ENCODE assay signal across 8 cellular contexts in genomic region chr9:131238402-131239021, GRCh38. TPM values are rescaled to one million over a fixed set of nuclear protein-coding genes. Genes with fewer than 3 reads are reported as not detected.
A peak's percentile ranks its signal among the peaks of the same experiment; 100 is the strongest.
DNase-seq lines count a peak whose midpoint lies in the region; TF ChIP-seq lines count a peak whose summit lies in the region.

No MANE protein-coding gene starts in this region.

- peaks cover 49% of the 10 kb centered on the region for H3K4me1 Mint-ChIP-seq in activated CD4-positive, alpha-beta T cell treated with anti-CD3 and anti-CD28 coated beads, Interleukin-2, amount 10 ng/mL, durations not matched to agents 7 days and 5 days

- H3K4me1 ChIP-seq in HUES48 (ENCODE audit: control insufficient read depth, insufficient read depth, low read length) (peaks cover 15% of the 10 kb centered on the region), mucosa of stomach (ENCODE audit: control insufficient read depth, insufficient read depth, low read length) (peaks cover 17% of the 10 kb centered on the region)

- peak overlapping the region; percentile 93 for H3K27ac Mint-ChIP-seq in activated CD4-positive, alpha-beta T cell treated with anti-CD3 and anti-CD28 coated beads, Interleukin-2, amount 10 ng/mL, durations not matched to agents 7 days and 5 days

- no peaks in the 10 kb centered on the region for H3K27me3 ChIP-seq in HUES48 (ENCODE audit: control insufficient read depth, insufficient read depth, low read length)
- peaks cover 11% of the 10 kb centered on the region for H3K27me3 ChIP-seq in mucosa of stomach (ENCODE audit: control insufficient read depth, insufficient read depth, low read length)

- H3K9ac ChIP-seq in HUES48 (ENCODE audit: low read depth, low read length) (no peak overlapping the region), mucosa of stomach (ENCODE audit: low read length) (peak overlapping the region; percentile 38)

- H3K27ac ChIP-seq in HUES48 (ENCODE audit: low read depth, low read length), result peak overlapping the region; percentile 32
- no peak overlapping the region; the same call in 1 of the 2 replicates for H3K27ac ChIP-seq in RWPE1

- H3K4me3 ChIP-seq in HUES48 (ENCODE audit: low read depth, low read length), result no peak overlapping the region
- no peak overlapping the region for H3K4me3 ChIP-seq in mucosa of stomach (ENCODE audit: low read length)

- peaks cover 4% of the 10 kb centered on the region for H3K9me3 Mint-ChIP-seq in activated CD4-positive, alpha-beta T cell treated with anti-CD3 and anti-CD28 coated beads, Interleukin-2, amount 10 ng/mL, durations not matched to agents 7 days and 5 days

- H3K36me3 Mint-ChIP-seq in activated CD4-positive, alpha-beta T cell treated with anti-CD3 and anti-CD28 coated beads, Interleukin-2, amount 10 ng/mL, durations not matched to agents 7 days and 5 days (ENCODE audit: low read depth), result peaks cover 29% of the 10 kb centered on the region

- H3K36me3 ChIP-seq in HUES48 (ENCODE audit: control insufficient read depth, insufficient read depth, low read length) (peaks cover 21% of the 10 kb centered on the region), mucosa of stomach (ENCODE audit: control insufficient read depth, insufficient read depth, low read length) (no peaks in the 10 kb centered on the region)

- peak overlapping the region; percentile 60 for H3K4me3 Mint-ChIP-seq in activated CD4-positive, alpha-beta T cell treated with anti-CD3 and anti-CD28 coated beads, Interleukin-2, amount 10 ng/mL, durations not matched to agents 7 days and 5 days

- no peaks in the 10 kb centered on the region for H3K9me3 ChIP-seq in HUES48 (ENCODE audit: control insufficient read depth, insufficient read depth, low read length)
- no peaks in the 10 kb centered on the region for H3K9me3 ChIP-seq in mucosa of stomach (ENCODE audit: control insufficient read depth, low read length)

- no peaks in the 10 kb centered on the region for H3K27me3 Mint-ChIP-seq in activated CD4-positive, alpha-beta T cell treated with anti-CD3 and anti-CD28 coated beads, Interleukin-2, amount 10 ng/mL, durations not matched to agents 7 days and 5 days

- POLR2A ChIA-PET in activated CD4-positive, alpha-beta T cell treated with anti-CD3 and anti-CD28 coated beads, Interleukin-2, amount 10 ng/mL, durations not matched to agents 7 days and 5 days (lab: Charles Lee), result interaction anchor here (1.3 to 2.0 kb wide), 3 partner anchors 14 to 32 kb away, joined by 3 to 9 read pairs (median 5); no protein-coding TSS in a partner anchor
- POLR2A ChIA-PET in RWPE1 (lab: Yijun Ruan, JAX; ENCODE audit: low non-redundant PET), result interaction anchor here (0.6 kb wide), 1 partner anchor 18 kb away, joined by 4 read pairs; no protein-coding TSS in a partner anchor

- DNase-seq in activated CD4-positive, alpha-beta T cell treated with anti-CD3 and anti-CD28 coated beads, Interleukin-2, amount 10 ng/mL, durations not matched to agents 7 days and 5 days, result no peak
- DNase-seq in activated CD4-positive, alpha-beta T cell treated with anti-CD3 and anti-CD28 coated beads for 48 hours, result no peak
- peak; percentile 47 for DNase-seq in cerebellar cortex (ENCODE audit: low spot score)
- no peak for DNase-seq in RWPE1 (ENCODE audit: low spot score)
- no peak for DNase-seq in NCI-H345 treated with DMSO at 0.1 percent for 48 hours (lab: John Stamatoyannopoulos, UW; ENCODE audit: unreplicated experiment)
- no peak for DNase-seq in iPS-NIHi7 (ENCODE audit: extremely low spot score)

- TF ChIP-seq CTCF in RWPE1 (conservative IDR thresholded peaks at IDR 0.05; ENCODE audit: low read depth), result no peak

- CTCF ChIA-PET in activated CD4-positive, alpha-beta T cell treated with anti-CD3 and anti-CD28 coated beads, Interleukin-2, amount 10 ng/mL, durations not matched to agents 7 days and 5 days (lab: Charles Lee), result interaction anchor here (0.6 to 2.4 kb wide), 3 partner anchors 9 to 18 kb away, joined by 3 to 10 read pairs (median 5); no protein-coding TSS in a partner anchor
- CTCF ChIA-PET in RWPE1 (lab: Yijun Ruan, JAX), result interaction anchor here (1.2 kb wide), 1 partner anchor 98 kb away, joined by 4 read pairs; no protein-coding TSS in a partner anchor

RNA-seq across cellular contexts. Expression of gene FAM78A, which starts 37.8 kb away (rescaled TPM):
- 100 to 1,000 TPM; 118 to 128 TPM for total RNA-seq in activated CD4-positive, alpha-beta T cell treated with anti-CD3 and anti-CD28 coated beads, Interleukin-2, amount 10 ng/mL, durations not matched to agents 7 days and 5 days

RNA-seq across cellular contexts. Expression of gene PLPP7, which starts 51.0 kb away (rescaled TPM):
- under 1 TPM in 1 of 2 experiments, not detected in 1; 0.21 TPM for total RNA-seq in activated CD4-positive, alpha-beta T cell treated with anti-CD3 and anti-CD28 coated beads, Interleukin-2, amount 10 ng/mL, durations not matched to agents 7 days and 5 days
